In genomic region chr16:60682219-60682618, GRCh38 we compare ENCODE assay signal across 19 cellular contexts.
DNase-seq lines count a peak whose midpoint lies in the region; ATAC-seq and TF ChIP-seq lines count a peak whose summit lies in the region.
"Had no signal": no experiment of that assay in that cellular context is flagged by ENCODE, and none has a peak within 500 bp of the region (broad histone marks: within the 10 kb centered on the region; RNA-seq: fewer than 3 reads in every experiment).

No MANE protein-coding gene starts in this region.

- H3K9me3 ChIP-seq in SK-N-SH (peaks cover 5% of the 10 kb centered on the region; the same call in 1 of the 2 replicates), MM.1S (replicated peaks; ENCODE audit: insufficient read depth, low read length) (no peaks in the 10 kb centered on the region)
- H3K9me3 ChIP-seq: BE2C; BLaER1 treated with 17β-estradiol and CSF1 and Interleukin-3, amounts not matched to agents 10 nM and 100 nM; HAP-1 had no signal

- H3K4me2 ChIP-seq in SK-N-SH (no peak overlapping the region), MM.1S (ENCODE audit: low read depth, low read length) (peak overlapping the region; percentile 60)
- H3K4me2 ChIP-seq: BLaER1 treated with 17β-estradiol and CSF1 and Interleukin-3, amounts not matched to agents 10 nM and 100 nM had no signal

- no peak for DNase-seq in SK-N-SH
- peak; percentile 78 for DNase-seq in MM.1S
- peak; percentile 6 for DNase-seq in putamen (ENCODE audit: low spot score)
- no peak for DNase-seq in stimulated activated CD4-positive, alpha-beta T cell treated with anti-CD3 and anti-CD28 coated beads, Interleukin-2, amount 100 ng/mL, for 24 hours
- no peak for DNase-seq in occipital lobe (lab: John Stamatoyannopoulos, UW)
- DNase-seq: AML-193; BE2C; CD4-positive, alpha-beta T cell; CD8-positive, alpha-beta memory T cell; DMS 273 treated with DMSO at 0.1 percent for 48 hours; DMS79; EL; GDM1; GOT3; HFFc6 had no signal

- H3K27ac ChIP-seq in SK-N-SH (ENCODE audit: low read depth in 2 of 2, low read length in 1 of 2) (no peak overlapping the region), MM.1S (ENCODE audit: low read length) (peak overlapping the region; percentile 40; the same call in 1 of the 2 replicates)
- H3K27ac ChIP-seq: 22Rv1; BLaER1 treated with 17β-estradiol and CSF1 and Interleukin-3, amounts not matched to agents 10 nM and 100 nM had no signal

- POLR2A ChIA-PET in SK-N-SH (lab: Yijun Ruan, JAX) = no interaction called here

- H3K36me3 ChIP-seq in SK-N-SH (replicated peaks in 1 of 2; ENCODE audit: control insufficient read depth in 1 of 2, insufficient read depth in 2 of 2, low read length in 1 of 2) = no peaks in the 10 kb centered on the region
- H3K36me3 ChIP-seq in MM.1S (replicated peaks; ENCODE audit: insufficient read depth, low read length) = no peaks in the 10 kb centered on the region
- H3K36me3 ChIP-seq: BE2C; BLaER1 treated with 17β-estradiol and CSF1 and Interleukin-3, amounts not matched to agents 10 nM and 100 nM; HAP-1 had no signal

- no peak for ATAC-seq in SK-N-SH treated with all-trans-retinoic acid at 6 μM for 48 hours

- no peak for TF ChIP-seq RAD21 in SK-N-SH (IDR thresholded peaks at IDR 0.05; ENCODE audit: low read length)

- TF ChIP-seq CTCF in SK-N-SH (IDR thresholded peaks at IDR 0.05) (no peak), MM.1S (IDR thresholded peaks at IDR 0.05; ENCODE audit: low read length) (no peak)

- H3K9me2 ChIP-seq in SK-N-SH (no peaks in the 10 kb centered on the region), MM.1S (replicated peaks; ENCODE audit: insufficient read depth, low read length) (no peaks in the 10 kb centered on the region)

- CTCF ChIA-PET in SK-N-SH (lab: Yijun Ruan, JAX) = no interaction called here

- TF ChIP-seq EP300 in SK-N-SH (IDR thresholded peaks at IDR 0.05; ENCODE audit: borderline replicate concordance in 1 of 2, low read depth in 1 of 2, low read length in 1 of 2) = no peak

- H3K79me2 ChIP-seq in SK-N-SH (ENCODE audit: insufficient read depth) (no peaks in the 10 kb centered on the region), MM.1S (ENCODE audit: low read length) (no peaks in the 10 kb centered on the region)

- WGBS in SK-N-SH (ENCODE audit: low lambda C conversion rate) = 27% methylated on average over 1 of the region's 1 CpG

- H3K4me1 ChIP-seq in SK-N-SH (ENCODE audit: control insufficient read depth in 1 of 2, insufficient read depth in 2 of 2, low read depth in 1 of 2, low read length in 1 of 2) (no peaks in the 10 kb centered on the region), MM.1S (ENCODE audit: low read length) (peaks cover 38% of the 10 kb centered on the region)
- H3K4me1 ChIP-seq: BE2C; BLaER1 treated with 17β-estradiol and CSF1 and Interleukin-3, amounts not matched to agents 10 nM and 100 nM; HAP-1 had no signal

- H2AFZ ChIP-seq in SK-N-SH (ENCODE audit: low read depth) (peak overlapping the region; percentile 31; the same call in 1 of the 2 replicates), MM.1S (ENCODE audit: low read length) (no peak overlapping the region)

- H3K9ac ChIP-seq in SK-N-SH (no peak overlapping the region), MM.1S (ENCODE audit: low read length) (no peak overlapping the region)
- H3K9ac ChIP-seq: BLaER1 treated with 17β-estradiol and CSF1 and Interleukin-3, amounts not matched to agents 10 nM and 100 nM had no signal

- no peaks in the 10 kb centered on the region for H3K27me3 ChIP-seq in SK-N-SH (ENCODE audit: insufficient read depth)
- H3K27me3 ChIP-seq in MM.1S (replicated peaks; ENCODE audit: insufficient read depth, low read length) = no peaks in the 10 kb centered on the region
- H3K27me3 ChIP-seq: BE2C; BLaER1 treated with 17β-estradiol and CSF1 and Interleukin-3, amounts not matched to agents 10 nM and 100 nM had no signal

- H4K20me1 ChIP-seq in SK-N-SH (ENCODE audit: insufficient read depth) = no peaks in the 10 kb centered on the region
- H4K20me1 ChIP-seq in MM.1S (ENCODE audit: insufficient read depth, low read length) = no peaks in the 10 kb centered on the region
- H4K20me1 ChIP-seq: BLaER1 treated with 17β-estradiol and CSF1 and Interleukin-3, amounts not matched to agents 10 nM and 100 nM had no signal

- no peak overlapping the region for H3K4me3 ChIP-seq in SK-N-SH (ENCODE audit: low read depth in 2 of 2, low read length in 1 of 2)
- no peak overlapping the region for H3K4me3 ChIP-seq in MM.1S (ENCODE audit: low read length)
- H3K4me3 ChIP-seq: BLaER1 treated with 17β-estradiol and CSF1 and Interleukin-3, amounts not matched to agents 10 nM and 100 nM; HAP-1 had no signal

- H3F3A ChIP-seq in SK-N-SH (replicated peaks; ENCODE audit: insufficient read depth) (no peaks in the 10 kb centered on the region), MM.1S (ENCODE audit: insufficient read depth, low read length) (peaks cover 13% of the 10 kb centered on the region; the same call in 1 of the 2 replicates)

TF ChIP-seq in SK-N-SH, 30 proteins besides CTCF, POLR2A, EP300 and RAD21 (continues in another document):
- TF ChIP-seq FOSL2 (IDR thresholded peaks at IDR 0.05; ENCODE audit: borderline replicate concordance, low read depth) (no peak), RFX5 (IDR thresholded peaks at IDR 0.05; ENCODE audit: low read length) (no peak), MAX (IDR thresholded peaks at IDR 0.05; ENCODE audit: low read depth) (no peak), FOXM1 (IDR thresholded peaks at IDR 0.05; ENCODE audit: low read depth) (no peak), MXI1 (IDR thresholded peaks at IDR 0.05; ENCODE audit: low read depth, low read length) (no peak), ELF1 (IDR thresholded peaks at IDR 0.05) (no peak), JUND (IDR thresholded peaks at IDR 0.05) (no peak), EZH2phosphoT487 (IDR thresholded peaks at IDR 0.05; ENCODE audit: borderline replicate concordance, low read depth) (no peak), CHD2 (IDR thresholded peaks at IDR 0.05; ENCODE audit: low read length, partially characterized antibody) (no peak), TAF1 (IDR thresholded peaks at IDR 0.05; ENCODE audit: borderline replicate concordance, low read depth, low read length) (no peak), RCOR1 (IDR thresholded peaks at IDR 0.05; ENCODE audit: low read length) (no peak), GABPA (IDR thresholded peaks at IDR 0.05; ENCODE audit: low read depth) (no peak), ZBTB33 (IDR thresholded peaks at IDR 0.05; ENCODE audit: borderline replicate concordance, low read depth) (no peak)

TF ChIP-seq in SK-N-SH treated with all-trans-retinoic acid at 6 μM for 48 hours, 23 proteins besides CTCF, POLR2A, EP300 and RAD21 (continues in another document):
- TF ChIP-seq CSRNP3 (CRISPR knock-in tag; IDR thresholded peaks at IDR 0.05) (no peak), GLIS3 (CRISPR knock-in tag; IDR thresholded peaks at IDR 0.05) (no peak), TOX (CRISPR knock-in tag; IDR thresholded peaks at IDR 0.05; ENCODE audit: borderline replicate concordance) (no peak), ESRRG (CRISPR knock-in tag; IDR thresholded peaks at IDR 0.05) (no peak), ARNTL (CRISPR knock-in tag; IDR thresholded peaks at IDR 0.05; ENCODE audit: borderline replicate concordance, low read depth) (no peak), ZC3H10 (CRISPR knock-in tag; IDR thresholded peaks at IDR 0.05) (no peak), RARB (CRISPR knock-in tag; IDR thresholded peaks at IDR 0.05) (no peak), ZNF8 (CRISPR knock-in tag; IDR thresholded peaks at IDR 0.05) (no peak), SNAI2 (CRISPR knock-in tag; IDR thresholded peaks at IDR 0.05) (no peak), CSDC2 (CRISPR knock-in tag; IDR thresholded peaks at IDR 0.05) (no peak), PPARA (CRISPR knock-in tag; IDR thresholded peaks at IDR 0.05; ENCODE audit: borderline replicate concordance) (no peak), ZNF70 (CRISPR knock-in tag; IDR thresholded peaks at IDR 0.05) (no peak)
- TF ChIP-seq, protein P1, sequence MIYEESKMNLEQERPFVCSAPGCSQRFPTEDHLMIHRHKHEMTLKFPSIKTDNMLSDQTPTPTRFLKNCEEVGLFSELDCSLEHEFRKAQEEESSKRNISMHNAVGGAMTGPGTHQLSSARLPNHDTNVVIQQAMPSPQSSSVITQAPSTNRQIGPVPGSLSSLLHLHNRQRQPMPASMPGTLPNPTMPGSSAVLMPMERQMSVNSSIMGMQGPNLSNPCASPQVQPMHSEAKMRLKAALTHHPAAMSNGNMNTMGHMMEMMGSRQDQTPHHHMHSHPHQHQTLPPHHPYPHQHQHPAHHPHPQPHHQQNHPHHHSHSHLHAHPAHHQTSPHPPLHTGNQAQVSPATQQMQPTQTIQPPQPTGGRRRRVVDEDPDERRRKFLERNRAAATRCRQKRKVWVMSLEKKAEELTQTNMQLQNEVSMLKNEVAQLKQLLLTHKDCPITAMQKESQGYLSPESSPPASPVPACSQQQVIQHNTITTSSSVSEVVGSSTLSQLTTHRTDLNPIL (CRISPR knock-in tag; IDR thresholded peaks at IDR 0.05; ENCODE audit: low read depth) = no peak
- TF ChIP-seq, protein P2, sequence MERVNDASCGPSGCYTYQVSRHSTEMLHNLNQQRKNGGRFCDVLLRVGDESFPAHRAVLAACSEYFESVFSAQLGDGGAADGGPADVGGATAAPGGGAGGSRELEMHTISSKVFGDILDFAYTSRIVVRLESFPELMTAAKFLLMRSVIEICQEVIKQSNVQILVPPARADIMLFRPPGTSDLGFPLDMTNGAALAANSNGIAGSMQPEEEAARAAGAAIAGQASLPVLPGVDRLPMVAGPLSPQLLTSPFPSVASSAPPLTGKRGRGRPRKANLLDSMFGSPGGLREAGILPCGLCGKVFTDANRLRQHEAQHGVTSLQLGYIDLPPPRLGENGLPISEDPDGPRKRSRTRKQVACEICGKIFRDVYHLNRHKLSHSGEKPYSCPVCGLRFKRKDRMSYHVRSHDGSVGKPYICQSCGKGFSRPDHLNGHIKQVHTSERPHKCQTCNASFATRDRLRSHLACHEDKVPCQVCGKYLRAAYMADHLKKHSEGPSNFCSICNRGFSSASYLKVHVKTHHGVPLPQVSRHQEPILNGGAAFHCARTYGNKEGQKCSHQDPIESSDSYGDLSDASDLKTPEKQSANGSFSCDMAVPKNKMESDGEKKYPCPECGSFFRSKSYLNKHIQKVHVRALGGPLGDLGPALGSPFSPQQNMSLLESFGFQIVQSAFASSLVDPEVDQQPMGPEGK (CRISPR knock-in tag; IDR thresholded peaks at IDR 0.05; ENCODE audit: borderline replicate concordance) = no peak

Comparison
In these comparisons a context has a peak if more than half of its experiments do, and no peak if none do; other contexts are left out.
1. DNase-seq: peak in MM.1S (single experiment) and putamen (single experiment); none in SK-N-SH (single experiment), stimulated activated CD4-positive, alpha-beta T cell treated with anti-CD3 and anti-CD28 coated beads, Interleukin-2, amount 100 ng/mL, for 24 hours (0 of 2) and occipital lobe (single experiment).